In the genomic region with DNA sequence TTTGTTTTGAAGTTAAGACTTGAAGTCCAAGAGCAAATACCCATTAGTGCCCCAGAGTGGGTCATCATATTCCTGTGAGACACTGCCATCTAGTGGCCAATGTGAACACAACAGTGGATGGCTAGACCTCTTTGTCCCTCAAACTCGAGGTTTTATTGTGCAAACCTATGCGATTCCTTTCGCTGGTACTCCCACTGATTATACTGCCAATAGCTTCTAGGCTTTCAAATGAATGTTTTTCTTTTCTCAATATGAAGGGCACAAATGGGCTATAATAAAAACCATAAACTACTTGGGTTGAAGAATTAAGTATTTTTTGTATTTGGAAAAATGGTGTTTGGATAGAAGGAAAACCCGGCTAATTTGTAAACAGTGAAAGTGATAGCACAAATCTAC, we compare ENCODE assay signal across 1 cellular context.
TF ChIP-seq lines count a peak whose summit lies in the region.

No MANE protein-coding gene starts in this region.

TF ChIP-seq in K562, 482 proteins besides CTCF, POLR2A, EP300 and RAD21 (continued from another document):
- TF ChIP-seq, protein P1, sequence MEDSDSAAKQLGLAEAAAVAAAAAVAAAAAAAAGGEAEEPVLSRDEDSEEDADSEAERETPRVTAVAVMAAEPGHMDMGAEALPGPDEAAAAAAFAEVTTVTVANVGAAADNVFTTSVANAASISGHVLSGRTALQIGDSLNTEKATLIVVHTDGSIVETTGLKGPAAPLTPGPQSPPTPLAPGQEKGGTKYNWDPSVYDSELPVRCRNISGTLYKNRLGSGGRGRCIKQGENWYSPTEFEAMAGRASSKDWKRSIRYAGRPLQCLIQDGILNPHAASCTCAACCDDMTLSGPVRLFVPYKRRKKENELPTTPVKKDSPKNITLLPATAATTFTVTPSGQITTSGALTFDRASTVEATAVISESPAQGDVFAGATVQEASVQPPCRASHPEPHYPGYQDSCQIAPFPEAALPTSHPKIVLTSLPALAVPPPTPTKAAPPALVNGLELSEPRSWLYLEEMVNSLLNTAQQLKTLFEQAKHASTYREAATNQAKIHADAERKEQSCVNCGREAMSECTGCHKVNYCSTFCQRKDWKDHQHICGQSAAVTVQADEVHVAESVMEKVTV (CRISPR knock-in tag; IDR thresholded peaks at IDR 0.05): peak; percentile 75
- TF ChIP-seq ARID2 (IDR thresholded peaks at IDR 0.05): 0 out of 2 replicates have a peak, but pooled peaks have one; percentile 23
- TF ChIP-seq ZC3H11A (IDR thresholded peaks at IDR 0.05; ENCODE audit: low read depth, low read length): no peak
- no peak for TF ChIP-seq ZNF507 (tag; conservative IDR thresholded peaks at IDR 0.05)
- TF ChIP-seq, protein P2, sequence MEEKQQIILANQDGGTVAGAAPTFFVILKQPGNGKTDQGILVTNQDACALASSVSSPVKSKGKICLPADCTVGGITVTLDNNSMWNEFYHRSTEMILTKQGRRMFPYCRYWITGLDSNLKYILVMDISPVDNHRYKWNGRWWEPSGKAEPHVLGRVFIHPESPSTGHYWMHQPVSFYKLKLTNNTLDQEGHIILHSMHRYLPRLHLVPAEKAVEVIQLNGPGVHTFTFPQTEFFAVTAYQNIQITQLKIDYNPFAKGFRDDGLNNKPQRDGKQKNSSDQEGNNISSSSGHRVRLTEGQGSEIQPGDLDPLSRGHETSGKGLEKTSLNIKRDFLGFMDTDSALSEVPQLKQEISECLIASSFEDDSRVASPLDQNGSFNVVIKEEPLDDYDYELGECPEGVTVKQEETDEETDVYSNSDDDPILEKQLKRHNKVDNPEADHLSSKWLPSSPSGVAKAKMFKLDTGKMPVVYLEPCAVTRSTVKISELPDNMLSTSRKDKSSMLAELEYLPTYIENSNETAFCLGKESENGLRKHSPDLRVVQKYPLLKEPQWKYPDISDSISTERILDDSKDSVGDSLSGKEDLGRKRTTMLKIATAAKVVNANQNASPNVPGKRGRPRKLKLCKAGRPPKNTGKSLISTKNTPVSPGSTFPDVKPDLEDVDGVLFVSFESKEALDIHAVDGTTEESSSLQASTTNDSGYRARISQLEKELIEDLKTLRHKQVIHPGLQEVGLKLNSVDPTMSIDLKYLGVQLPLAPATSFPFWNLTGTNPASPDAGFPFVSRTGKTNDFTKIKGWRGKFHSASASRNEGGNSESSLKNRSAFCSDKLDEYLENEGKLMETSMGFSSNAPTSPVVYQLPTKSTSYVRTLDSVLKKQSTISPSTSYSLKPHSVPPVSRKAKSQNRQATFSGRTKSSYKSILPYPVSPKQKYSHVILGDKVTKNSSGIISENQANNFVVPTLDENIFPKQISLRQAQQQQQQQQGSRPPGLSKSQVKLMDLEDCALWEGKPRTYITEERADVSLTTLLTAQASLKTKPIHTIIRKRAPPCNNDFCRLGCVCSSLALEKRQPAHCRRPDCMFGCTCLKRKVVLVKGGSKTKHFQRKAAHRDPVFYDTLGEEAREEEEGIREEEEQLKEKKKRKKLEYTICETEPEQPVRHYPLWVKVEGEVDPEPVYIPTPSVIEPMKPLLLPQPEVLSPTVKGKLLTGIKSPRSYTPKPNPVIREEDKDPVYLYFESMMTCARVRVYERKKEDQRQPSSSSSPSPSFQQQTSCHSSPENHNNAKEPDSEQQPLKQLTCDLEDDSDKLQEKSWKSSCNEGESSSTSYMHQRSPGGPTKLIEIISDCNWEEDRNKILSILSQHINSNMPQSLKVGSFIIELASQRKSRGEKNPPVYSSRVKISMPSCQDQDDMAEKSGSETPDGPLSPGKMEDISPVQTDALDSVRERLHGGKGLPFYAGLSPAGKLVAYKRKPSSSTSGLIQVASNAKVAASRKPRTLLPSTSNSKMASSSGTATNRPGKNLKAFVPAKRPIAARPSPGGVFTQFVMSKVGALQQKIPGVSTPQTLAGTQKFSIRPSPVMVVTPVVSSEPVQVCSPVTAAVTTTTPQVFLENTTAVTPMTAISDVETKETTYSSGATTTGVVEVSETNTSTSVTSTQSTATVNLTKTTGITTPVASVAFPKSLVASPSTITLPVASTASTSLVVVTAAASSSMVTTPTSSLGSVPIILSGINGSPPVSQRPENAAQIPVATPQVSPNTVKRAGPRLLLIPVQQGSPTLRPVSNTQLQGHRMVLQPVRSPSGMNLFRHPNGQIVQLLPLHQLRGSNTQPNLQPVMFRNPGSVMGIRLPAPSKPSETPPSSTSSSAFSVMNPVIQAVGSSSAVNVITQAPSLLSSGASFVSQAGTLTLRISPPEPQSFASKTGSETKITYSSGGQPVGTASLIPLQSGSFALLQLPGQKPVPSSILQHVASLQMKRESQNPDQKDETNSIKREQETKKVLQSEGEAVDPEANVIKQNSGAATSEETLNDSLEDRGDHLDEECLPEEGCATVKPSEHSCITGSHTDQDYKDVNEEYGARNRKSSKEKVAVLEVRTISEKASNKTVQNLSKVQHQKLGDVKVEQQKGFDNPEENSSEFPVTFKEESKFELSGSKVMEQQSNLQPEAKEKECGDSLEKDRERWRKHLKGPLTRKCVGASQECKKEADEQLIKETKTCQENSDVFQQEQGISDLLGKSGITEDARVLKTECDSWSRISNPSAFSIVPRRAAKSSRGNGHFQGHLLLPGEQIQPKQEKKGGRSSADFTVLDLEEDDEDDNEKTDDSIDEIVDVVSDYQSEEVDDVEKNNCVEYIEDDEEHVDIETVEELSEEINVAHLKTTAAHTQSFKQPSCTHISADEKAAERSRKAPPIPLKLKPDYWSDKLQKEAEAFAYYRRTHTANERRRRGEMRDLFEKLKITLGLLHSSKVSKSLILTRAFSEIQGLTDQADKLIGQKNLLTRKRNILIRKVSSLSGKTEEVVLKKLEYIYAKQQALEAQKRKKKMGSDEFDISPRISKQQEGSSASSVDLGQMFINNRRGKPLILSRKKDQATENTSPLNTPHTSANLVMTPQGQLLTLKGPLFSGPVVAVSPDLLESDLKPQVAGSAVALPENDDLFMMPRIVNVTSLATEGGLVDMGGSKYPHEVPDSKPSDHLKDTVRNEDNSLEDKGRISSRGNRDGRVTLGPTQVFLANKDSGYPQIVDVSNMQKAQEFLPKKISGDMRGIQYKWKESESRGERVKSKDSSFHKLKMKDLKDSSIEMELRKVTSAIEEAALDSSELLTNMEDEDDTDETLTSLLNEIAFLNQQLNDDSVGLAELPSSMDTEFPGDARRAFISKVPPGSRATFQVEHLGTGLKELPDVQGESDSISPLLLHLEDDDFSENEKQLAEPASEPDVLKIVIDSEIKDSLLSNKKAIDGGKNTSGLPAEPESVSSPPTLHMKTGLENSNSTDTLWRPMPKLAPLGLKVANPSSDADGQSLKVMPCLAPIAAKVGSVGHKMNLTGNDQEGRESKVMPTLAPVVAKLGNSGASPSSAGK (IDR thresholded peaks at IDR 0.05): no peak
- TF ChIP-seq ILF3 (IDR thresholded peaks at IDR 0.05; ENCODE audit: borderline replicate concordance): 0 out of 2 replicates have a peak, but pooled peaks have one; percentile 50
- no peak for TF ChIP-seq CEBPG (CRISPR knock-in tag; IDR thresholded peaks at IDR 0.05)
- TF ChIP-seq CEBPG (tag; conservative IDR thresholded peaks at IDR 0.05 in 1 of 2, IDR thresholded peaks at IDR 0.05 in 1 of 2): peak in 1 of 2 experiments; percentile 22; a peak in 1 of 4 replicates
